In the genomic region with DNA sequence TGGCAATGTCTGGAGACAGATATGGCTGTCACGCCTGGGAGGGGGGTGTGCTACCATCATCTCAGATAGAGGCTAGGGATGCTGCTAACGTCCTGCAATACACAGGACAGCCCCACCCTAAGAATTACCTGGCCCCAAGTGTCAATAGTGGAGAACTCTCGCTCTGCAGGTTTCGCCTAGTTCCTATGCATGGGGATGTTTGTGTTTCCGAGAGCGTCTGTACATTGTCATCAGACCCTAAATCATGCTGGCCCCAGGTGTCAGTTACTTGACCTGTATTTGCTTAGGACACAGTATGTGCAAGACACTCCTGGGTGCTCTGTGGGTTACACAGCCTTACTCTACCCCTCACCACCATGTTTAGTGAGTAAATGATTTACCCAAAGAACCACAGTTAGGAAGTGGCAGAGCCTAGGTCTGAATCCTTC, we compare ENCODE assay signal across 8 cellular contexts.
DNase-seq lines count a peak whose midpoint lies in the region; ATAC-seq lines count a peak whose summit lies in the region.

No MANE protein-coding gene starts in this region.

- peaks cover 32% of the 10 kb centered on the region for H3K4me1 Mint-ChIP-seq in T-helper 2 cell treated with Interferon-gamma antibody and Interleukin-4, amounts not matched to agents 5 μg/mL and 100 μg/mL, for 36 hours (ENCODE audit: low read depth)

- no peaks in the 10 kb centered on the region for H3K27me3 Mint-ChIP-seq in T-helper 2 cell treated with Interferon-gamma antibody and Interleukin-4, amounts not matched to agents 5 μg/mL and 100 μg/mL, for 36 hours (ENCODE audit: low read depth)

- ATAC-seq in GM19455 (IDR thresholded peaks at IDR 0.05; ENCODE audit: unreplicated experiment), result peak; percentile 35
- ATAC-seq in HG03175 (IDR thresholded peaks at IDR 0.05; ENCODE audit: unreplicated experiment), result peak; percentile 75
- ATAC-seq in left colon, result peak; percentile 92
- no peak for ATAC-seq in sciatic nerve

- intact Hi-C loops in left colon (cut with DNase I, micrococcal nuclease) (no loop called here), sciatic nerve (cut with DNase I) (no loop called here), posterior vena cava (cut with DNase I) (no loop called here)

- H3K36me3 Mint-ChIP-seq in T-helper 2 cell treated with Interferon-gamma antibody and Interleukin-4, amounts not matched to agents 5 μg/mL and 100 μg/mL, for 36 hours (ENCODE audit: low read depth), result peaks cover 2% of the 10 kb centered on the region

- H3K27ac Mint-ChIP-seq in T-helper 2 cell treated with Interferon-gamma antibody and Interleukin-4, amounts not matched to agents 5 μg/mL and 100 μg/mL, for 36 hours, result no peak overlapping the region

- DNase-seq in COLO668 (lab: John Stamatoyannopoulos, UW; ENCODE audit: unreplicated experiment) (peak; percentile 79), left colon (peak; percentile 60 to 77), sciatic nerve (ENCODE audit: low spot score) (no peak), posterior vena cava (ENCODE audit: low spot score) (no peak)
- DNase-seq in NK-92 treated with Interleukin-12 subunit alpha and Interleukin-12 subunit beta, amount 100 ng/mL, for 24 hours (lab: John Stamatoyannopoulos, UW), result no peak
- DNase-seq in T-helper 2 cell treated with Interferon-gamma antibody and Interleukin-4, amounts not matched to agents 5 μg/mL and 100 μg/mL, for 36 hours (ENCODE audit: low spot score), result no peak

- H3K4me3 Mint-ChIP-seq in T-helper 2 cell treated with Interferon-gamma antibody and Interleukin-4, amounts not matched to agents 5 μg/mL and 100 μg/mL, for 36 hours, result no peak overlapping the region

- H3K9me3 Mint-ChIP-seq in T-helper 2 cell treated with Interferon-gamma antibody and Interleukin-4, amounts not matched to agents 5 μg/mL and 100 μg/mL, for 36 hours, result no peaks in the 10 kb centered on the region

Comparison
In these comparisons a context has a peak if more than half of its experiments do, and no peak if none do; other contexts are left out.
1. DNase-seq: peak in COLO668 (single experiment) and left colon (2 of 2); none in sciatic nerve (single experiment), posterior vena cava (single experiment), NK-92 treated with Interleukin-12 subunit alpha and Interleukin-12 subunit beta, amount 100 ng/mL, for 24 hours (single experiment) and T-helper 2 cell treated with Interferon-gamma antibody and Interleukin-4, amounts not matched to agents 5 μg/mL and 100 μg/mL, for 36 hours (single experiment).